In the genomic region with DNA sequence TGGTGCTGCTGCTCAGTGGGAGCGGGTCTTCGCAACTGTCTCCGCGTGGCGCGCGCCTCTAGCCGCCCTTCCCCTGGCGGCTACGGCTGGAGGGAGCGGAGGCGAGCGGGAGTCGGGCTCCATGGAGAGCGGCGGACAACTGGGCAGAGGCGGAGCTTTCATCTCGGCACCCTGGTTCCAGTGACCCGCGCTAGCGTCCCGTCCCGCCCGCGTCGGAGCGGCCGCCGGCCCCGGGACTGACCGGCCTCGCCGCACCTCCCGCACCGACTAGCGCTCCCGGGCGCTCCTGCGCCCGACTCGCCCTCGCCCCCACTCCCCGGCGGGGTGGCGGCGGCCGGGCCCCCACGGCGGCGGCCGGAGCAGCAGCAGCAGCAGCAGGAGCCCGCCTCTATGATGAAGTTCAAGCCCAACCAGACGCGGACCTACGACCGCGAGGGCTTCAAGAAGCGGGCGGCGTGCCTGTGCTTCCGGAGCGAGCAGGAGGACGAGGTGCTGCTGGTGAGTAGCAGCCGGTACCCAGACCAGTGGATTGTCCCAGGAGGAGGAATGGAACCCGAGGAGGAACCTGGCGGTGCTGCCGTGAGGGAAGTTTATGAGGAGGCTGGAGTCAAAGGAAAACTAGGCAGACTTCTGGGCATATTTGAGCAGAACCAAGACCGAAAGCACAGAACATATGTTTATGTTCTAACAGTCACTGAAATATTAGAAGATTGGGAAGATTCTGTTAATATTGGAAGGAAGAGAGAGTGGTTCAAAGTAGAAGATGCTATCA, we compare ENCODE assay signal across 9 cellular contexts. TPM values are rescaled to one million over a fixed set of nuclear protein-coding genes. Genes with fewer than 3 reads are reported as not detected.
DNase-seq lines count a peak whose midpoint lies in the region; ATAC-seq and TF ChIP-seq lines count a peak whose summit lies in the region.
"Not testable (repeated sequence)": the region's sequence is repeated elsewhere in the genome, so short reads cannot be mapped to it uniquely, and the experiment has no call there.
"Had no signal": no experiment of that assay in that cellular context is flagged by ENCODE, and none has a peak within 500 bp of the region (broad histone marks: within the 10 kb centered on the region; RNA-seq: fewer than 3 reads in every experiment).

Gene NUDT4B (plus strand): TSS at position 212 of the 772 bp plus-strand sequence. CDS start 179 bp downstream, at position 391.

- not testable (repeated sequence) for H3K9me3 ChIP-seq in lung (ENCODE audit: control insufficient read depth in 2 of 2, insufficient read depth in 1 of 2, low read length in 1 of 2)

- not testable (repeated sequence) for H3K9me3 Mint-ChIP-seq in T-cell

- H3K4me3 Mint-ChIP-seq in T-cell = not testable (repeated sequence)

- DNase-seq in T-cell; lung (ENCODE audit: low spot score): not testable (repeated sequence)

- not testable (repeated sequence) for H3K27me3 Mint-ChIP-seq in T-cell

- WGBS in lung, 2 donors = no CpG with 5 or more reads among the region's 68 CpGs

- ATAC-seq in GM18508 (IDR thresholded peaks at IDR 0.05; ENCODE audit: insufficient read depth, unreplicated experiment) (peak; percentile 19), GM21367 (IDR thresholded peaks at IDR 0.05; ENCODE audit: unreplicated experiment) (peak; percentile 32), HG02759 (IDR thresholded peaks at IDR 0.05; ENCODE audit: unreplicated experiment) (peak; percentile 54), HG03354 (IDR thresholded peaks at IDR 0.05; ENCODE audit: poor library complexity, severe bottlenecking, unreplicated experiment) (peak; percentile 61), T-cell (replicated peaks in 1 of 4) (peak; percentile 65 to 82 (median 78)), esophagus mucosa (peak; percentile 68), lung (ENCODE audit: insufficient read depth, low FRiP score) (peak; percentile 69)

- not testable (repeated sequence) for H3K27me3 ChIP-seq in lung (ENCODE audit: control insufficient read depth, insufficient read depth)

- not testable (repeated sequence) for H3K36me3 Mint-ChIP-seq in T-cell

- H3K4me1 Mint-ChIP-seq in T-cell = not testable (repeated sequence)

- H3K4me3 ChIP-seq in lung = not testable (repeated sequence)

- H3K4me1 ChIP-seq in lung (ENCODE audit: control insufficient read depth in 2 of 2, insufficient read depth in 2 of 2, low read length in 2 of 2) = not testable (repeated sequence)

- CTCF ChIA-PET in T-cell (lab: Charles Lee) = not testable (repeated sequence)

- POLR2A ChIA-PET in T-cell (lab: Charles Lee) = not testable (repeated sequence)

- TF ChIP-seq CTCF in lung (IDR thresholded peaks at IDR 0.05; ENCODE audit: control extremely low read depth, extremely low read depth); subcutaneous adipose tissue (IDR thresholded peaks at IDR 0.05; ENCODE audit: low read depth): not testable (repeated sequence)

- H3K27ac ChIP-seq in lung (ENCODE audit: low read depth in 1 of 2, low read length in 1 of 2) = not testable (repeated sequence)

- not testable (repeated sequence) for H3K27ac Mint-ChIP-seq in T-cell

- not testable (repeated sequence) for H3K36me3 ChIP-seq in lung (ENCODE audit: control insufficient read depth in 2 of 2, insufficient read depth in 2 of 2, low read length in 2 of 2)

RNA-seq across cellular contexts. Expression of gene NUDT4B, which starts in this region (rescaled TPM):
- total RNA-seq in T-cell (1 to 10 TPM in 1 of 5 donors, under 1 TPM in 1, not detected in 3; 0.55 to 1.9 TPM), esophagus mucosa (not detected), lung (10 to 100 TPM in 1 of 2 donors, 1 to 10 TPM in 1; 1.3 to 11.7 TPM), subcutaneous adipose tissue (10 to 100 TPM; 20.6 to 65.2 (median 30.8) TPM)
- polyA plus RNA-seq in lung = 1 to 10 TPM in 1 of 2 donors, under 1 TPM in 1; 0.26 to 5.7 TPM
- polyA plus RNA-seq: cardiac muscle cell had no signal

Comparison
In these comparisons a context has a peak if more than half of its experiments do, and no peak if none do; other contexts are left out.
1. Peak in ATAC-seq in esophagus mucosa; RNA of the gene not detected or under 1 TPM.
2. ATAC-seq: peak in every context shown above with its lines; median percentile 78 in T-cell; 69 in lung; 68 in esophagus mucosa; 61 in HG03354; 54 in HG02759; 32 in GM21367; 19 in GM18508.